Comparison of ENCODE assay signal across 24 cellular contexts in genomic region chr11:116364357-116364756, GRCh38.
"Had no signal": no experiment of that assay in that cellular context is flagged by ENCODE, and none has a peak within 500 bp of the region (broad histone marks: within the 10 kb centered on the region; RNA-seq: fewer than 3 reads in every experiment).

No MANE protein-coding gene starts in this region.

- H3K9me3 Mint-ChIP-seq: nephron, type B pancreatic cell had no signal

- H3K27ac ChIP-seq: dorsolateral prefrontal cortex, gastrocnemius medialis, heart right ventricle, left ventricle myocardium inferior, pancreas, suprapubic skin, thyroid gland, uterus had no signal

- ATAC-seq: esophagus mucosa; gastrocnemius medialis; heart right ventricle; pancreas; right cardiac atrium; stimulated activated naive CD8-positive, alpha-beta T cell treated with anti-CD3 and anti-CD28 coated beads, Interleukin-15, Interleukin-2, amounts not matched to agents 100 U/mL and 50 U/mL, for 24 hours had no signal

- H3K4me3 ChIP-seq: dorsolateral prefrontal cortex, gastrocnemius medialis, heart right ventricle, left ventricle myocardium inferior, lung, pancreas, suprapubic skin, thyroid gland, uterus had no signal

- H3K9me3 ChIP-seq: gastrocnemius medialis, heart right ventricle, left ventricle myocardium inferior, pancreas, suprapubic skin, thyroid gland, uterus had no signal

- H3K36me3 ChIP-seq: gastrocnemius medialis, heart right ventricle, left ventricle myocardium inferior, pancreas, suprapubic skin, thyroid gland, uterus had no signal

- H3K4me3 Mint-ChIP-seq: nephron, type B pancreatic cell had no signal

- H3K27me3 ChIP-seq: pancreas, thyroid gland, uterus had no signal

- DNase-seq: cortex of kidney; dorsolateral prefrontal cortex; effector memory CD4-positive, alpha-beta T cell; gastrocnemius medialis; heart right ventricle; hypothalamus; islet precursor cell; left ventricle myocardium inferior; mesendoderm; naive B cell; occipital lobe; pancreas; right cardiac atrium; small intestine; stimulated activated CD4-positive, alpha-beta T cell treated with anti-CD3 and anti-CD28 coated beads, Interleukin-12 subunit alpha, Interleukin-12 subunit beta, amount 100 ng/mL, for 4 hours; stimulated activated naive CD8-positive, alpha-beta T cell treated with anti-CD3 and anti-CD28 coated beads, Interleukin-15, Interleukin-2, amounts not matched to agents 100 U/mL and 50 U/mL, for 24 hours; thyroid gland; uterus had no signal

- H3K4me1 ChIP-seq: gastrocnemius medialis, heart right ventricle, left ventricle myocardium inferior, pancreas, suprapubic skin, thyroid gland, uterus had no signal

- H3K36me3 Mint-ChIP-seq: naive B cell, type B pancreatic cell had no signal

- H3K27ac Mint-ChIP-seq: nephron, progenitor cell of endocrine pancreas, type B pancreatic cell had no signal
